26 cellular contexts compared by ENCODE assay signal in genomic region chr3:24471480-24471879, GRCh38. TPM values are rescaled to one million over a fixed set of nuclear protein-coding genes. Genes with fewer than 3 reads are reported as not detected.
"Had no signal": no experiment of that assay in that cellular context is flagged by ENCODE, and none has a peak within 500 bp of the region (broad histone marks: within the 10 kb centered on the region; RNA-seq: fewer than 3 reads in every experiment).

No MANE protein-coding gene starts in this region.

- H3K9ac ChIP-seq: KMS-11, SK-N-SH had no signal

- H3K9me2 ChIP-seq: SK-N-SH had no signal

- H3K27ac ChIP-seq: adrenal gland, KMS-11, PC-9, SJSA1 had no signal

- DNase-seq: activated CD4-positive, alpha-beta T cell treated with anti-CD3 and anti-CD28 coated beads, Interleukin-2, amount 10 ng/mL, durations not matched to agents 24 days and 14 days; activated CD4-positive, alpha-beta T cell treated with anti-CD3 and anti-CD28 coated beads, Interleukin-2, amount 50 U/mL, for 4 hours; activated CD8-positive, alpha-beta T cell treated with anti-CD3 and anti-CD28 coated beads, Interleukin-2, amount 10 ng/mL, durations not matched to agents 7 days and 5 days; activated gamma-delta T cell treated with Interleukin-2 at 50 U/mL for 16 hours; activated naive CD4-positive, alpha-beta T cell treated with anti-CD3 and anti-CD28 coated beads for 36 hours; activated T-cell treated with anti-CD3 and anti-CD28 coated beads, Interleukin-2, amount 50 U/mL, for 24 hours; adrenal gland; anterior cingulate cortex; NCI-H1092 treated with DMSO at 0.1 percent for 48 hours; NCI-H1417; NCI-H146; NCI-H187; NCI-H2029 treated with DMSO at 0.1 percent for 48 hours; NCI-H2107; NCI-H2171; NCI-H510A; NCI-H526; NCI-H748 treated with DMSO at 0.1 percent for 48 hours; PC-9; SHP77; SK-N-SH had no signal

- FAIRE-seq: TTC549 had no signal

- H2AFZ ChIP-seq: PC-9 had no signal

- H3K9me3 ChIP-seq: adrenal gland, SK-N-SH had no signal

- ATAC-seq: activated CD8-positive, alpha-beta T cell treated with anti-CD3 and anti-CD28 coated beads, Interleukin-2, amount 10 ng/mL, durations not matched to agents 7 days and 5 days; activated naive CD4-positive, alpha-beta T cell treated with anti-CD3 and anti-CD28 coated beads, Interleukin-2, amount 50 U/mL, for 72 hours had no signal

- H3K36me3 ChIP-seq: adrenal gland, SJSA1 had no signal

- H3K27me3 ChIP-seq: adrenal gland, SJSA1 had no signal

- H3K4me2 ChIP-seq: KMS-11, PC-9, SK-N-SH had no signal

- H3K4me3 ChIP-seq: adrenal gland, PC-9, SJSA1 had no signal

RNA-seq across cellular contexts. Expression of gene THRB, which starts 23.2 kb away (rescaled TPM):
- total RNA-seq: activated CD4-positive, alpha-beta T cell treated with anti-CD3 and anti-CD28 coated beads, Interleukin-2, amount 10 ng/mL, durations not matched to agents 24 days and 14 days; activated CD8-positive, alpha-beta T cell treated with anti-CD3 and anti-CD28 coated beads, Interleukin-2, amount 10 ng/mL, durations not matched to agents 7 days and 5 days; activated naive CD4-positive, alpha-beta T cell treated with anti-CD3 and anti-CD28 coated beads for 36 hours; activated naive CD4-positive, alpha-beta T cell treated with anti-CD3 and anti-CD28 coated beads, Interleukin-2, amount 50 U/mL, for 72 hours; OCI-LY7 had no signal
